Comparison of ENCODE assay signal across 1 cellular context in genomic region chr6:29590218-29590808, GRCh38.
TF ChIP-seq lines count a peak whose summit lies in the region.

No MANE protein-coding gene starts in this region.

TF ChIP-seq in GM12878, 131 proteins besides CTCF, POLR2A, EP300 and RAD21:
- TF ChIP-seq ESRRA (IDR thresholded peaks at IDR 0.05; ENCODE audit: low read length), result no peak
- peak; percentile 80 for TF ChIP-seq SPI1 (IDR thresholded peaks at IDR 0.05; ENCODE audit: borderline replicate concordance, insufficient read depth, low read depth, low read length)
- TF ChIP-seq ZNF24 (IDR thresholded peaks at IDR 0.05), result peak; percentile 85
